4 cellular contexts compared by ENCODE assay signal in the genomic region with DNA sequence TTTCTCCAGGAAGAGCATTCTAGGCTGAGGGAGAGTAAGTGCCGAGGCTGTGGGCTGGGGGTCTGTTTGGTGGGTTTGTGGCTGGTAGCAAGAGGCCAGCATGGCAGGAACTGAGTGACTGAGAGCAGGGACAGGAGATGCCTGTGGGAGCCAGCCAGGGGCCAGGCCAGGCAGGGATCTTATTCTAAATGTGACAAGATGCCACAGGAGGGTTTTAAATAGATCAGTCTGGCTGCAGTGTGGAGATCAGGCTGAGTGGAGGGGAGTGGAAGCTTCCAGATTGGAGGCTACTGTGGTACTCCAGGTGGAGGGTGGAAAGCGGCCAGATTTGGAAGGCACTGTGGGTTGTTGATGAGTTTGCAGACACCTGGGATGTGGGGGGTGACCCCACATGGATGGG. TPM values are rescaled to one million over a fixed set of nuclear protein-coding genes. Genes with fewer than 3 reads are reported as not detected.
"Had no signal": no experiment of that assay in that cellular context is flagged by ENCODE, and none has a peak within 500 bp of the region (broad histone marks: within the 10 kb centered on the region; RNA-seq: fewer than 3 reads in every experiment).

No MANE protein-coding gene starts in this region.

RNA-seq across cellular contexts. Expression of a gene that starts 28.9 kb away (rescaled TPM):
- total RNA-seq: activated CD4-positive, alpha-beta memory T cell treated with anti-CD3 and anti-CD28 coated beads for 36 hours; activated naive CD4-positive, alpha-beta T cell treated with anti-CD3 and anti-CD28 coated beads for 36 hours; activated T-helper 17 cell treated with anti-CD3 and anti-CD28 coated beads, Interleukin-2, amount 50 U/mL, for 72 hours; ascending aorta had no signal
